24 cellular contexts compared by ENCODE assay signal in genomic region chr13:28283600-28283999, GRCh38.
"Had no signal": no experiment of that assay in that cellular context is flagged by ENCODE, and none has a peak within 500 bp of the region (broad histone marks: within the 10 kb centered on the region; RNA-seq: fewer than 3 reads in every experiment).

No MANE protein-coding gene starts in this region.

- H3K4me3 ChIP-seq: coronary artery, dorsolateral prefrontal cortex, esophagus muscularis mucosa, gastroesophageal sphincter, heart left ventricle, hepatocyte, left lung, lower lobe of right lung, mucosa of descending colon had no signal

- H2AFZ ChIP-seq: hepatocyte had no signal

- DNase-seq: dermis blood vessel endothelial cell; dorsolateral prefrontal cortex; effector CD4-positive, alpha-beta T cell; effector memory CD4-positive, alpha-beta T cell; foreskin keratinocyte; heart left ventricle; hypothalamus; immature natural killer cell; left cardiac atrium; left lung; left ventricle myocardium superior; lower lobe of right lung; mesenchymal stem cell; mucosa of descending colon; naive B cell had no signal

- H3K4me1 ChIP-seq: esophagus muscularis mucosa, foreskin keratinocyte, gastroesophageal sphincter, heart left ventricle, left lung, lower lobe of right lung had no signal

- H3K27me3 ChIP-seq: dorsolateral prefrontal cortex, esophagus muscularis mucosa, foreskin keratinocyte, gastroesophageal sphincter, heart left ventricle, hepatocyte, left lung had no signal

- H3K27ac ChIP-seq: coronary artery, dorsolateral prefrontal cortex, esophagus muscularis mucosa, foreskin keratinocyte, gastroesophageal sphincter, heart left ventricle, hepatocyte, left lung, lower lobe of right lung had no signal

- ATAC-seq: foreskin keratinocyte, gastroesophageal sphincter, heart left ventricle, left cardiac atrium, left lung, left ventricle myocardium superior, lower lobe of right lung, mucosa of descending colon had no signal

- H3K9me3 ChIP-seq: esophagus muscularis mucosa, gastroesophageal sphincter, heart left ventricle, left lung, lower lobe of right lung, mucosa of descending colon had no signal

- FAIRE-seq: colon, endothelial cell of umbilical vein, frontal cortex, islet of Langerhans, keratinocyte had no signal

- H3K4me2 ChIP-seq: hepatocyte had no signal
